ENCODE assay signal across 8 cellular contexts in the genomic region with DNA sequence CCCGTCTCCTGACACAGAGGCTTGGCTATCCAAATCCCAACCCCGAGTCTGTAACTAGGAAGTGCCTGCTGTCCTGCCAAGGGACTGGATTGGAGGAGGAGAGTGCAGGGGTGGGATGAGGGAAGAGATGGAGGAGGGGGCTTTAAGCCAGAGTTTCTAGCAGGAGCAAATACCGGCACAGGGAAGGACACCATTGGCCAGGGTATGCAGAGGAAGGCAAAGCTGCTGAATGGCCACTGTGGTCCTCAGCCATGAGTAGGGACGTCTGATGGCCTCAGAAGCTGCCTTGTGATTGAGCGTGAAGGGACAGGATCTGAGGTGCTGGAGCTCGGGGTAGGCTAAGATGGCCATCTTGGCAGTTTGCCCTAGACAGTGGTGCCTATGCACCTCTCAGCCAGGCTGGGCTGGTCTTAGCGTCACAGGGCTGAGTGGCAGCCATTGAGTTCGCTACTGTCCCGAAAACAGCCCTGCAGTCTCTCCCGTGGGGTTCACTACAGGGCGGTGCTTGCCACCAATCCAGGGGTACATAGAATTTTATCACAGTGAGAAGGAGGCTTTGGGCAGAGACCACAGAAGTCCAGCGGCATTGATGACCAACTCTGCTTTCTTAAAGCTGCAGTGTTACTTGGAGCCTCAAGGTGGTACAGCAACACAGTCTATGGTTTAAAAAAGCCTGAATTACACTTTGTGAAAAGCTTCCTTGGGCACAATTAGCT.
DNase-seq lines count a peak whose midpoint lies in the region; ATAC-seq and TF ChIP-seq lines count a peak whose summit lies in the region.

No MANE protein-coding gene starts in this region.

- intact Hi-C loops in activated T-helper 1 cell treated with anti-CD3 and anti-CD28 coated beads, Interleukin-12 subunit alpha, Interleukin-12 subunit beta, Interleukin-2, Interleukin-4 antibody, amounts not matched to agents 30 ng/mL and 10 ng/mL and 1 ng/mL, durations not matched to agents 14 hours and 24 hours and 36 hours (cut with micrococcal nuclease) = loop anchor here (1.0 to 5.0 kb wide), 8 partner anchors 21 to 261 kb away; no protein-coding TSS in a partner anchor

- H3K36me3 ChIP-seq in right atrium auricular region = no peaks in the 10 kb centered on the region

- no peaks in the 10 kb centered on the region for H3K27me3 Mint-ChIP-seq in activated T-helper 1 cell treated with anti-CD3 and anti-CD28 coated beads, Interleukin-12 subunit alpha, Interleukin-12 subunit beta, Interleukin-2, Interleukin-4 antibody, amounts not matched to agents 30 ng/mL and 10 ng/mL and 1 ng/mL, durations not matched to agents 14 hours and 24 hours and 36 hours (ENCODE audit: insufficient read depth)

- ATAC-seq in GM19438 (IDR thresholded peaks at IDR 0.05; ENCODE audit: low read depth, unreplicated experiment) = peak; percentile 76

- H3K4me3 Mint-ChIP-seq in activated T-helper 1 cell treated with anti-CD3 and anti-CD28 coated beads, Interleukin-12 subunit alpha, Interleukin-12 subunit beta, Interleukin-2, Interleukin-4 antibody, amounts not matched to agents 30 ng/mL and 10 ng/mL and 1 ng/mL, durations not matched to agents 14 hours and 24 hours and 36 hours = no peak overlapping the region

- peaks cover 2% of the 10 kb centered on the region for H3K36me3 Mint-ChIP-seq in activated T-helper 1 cell treated with anti-CD3 and anti-CD28 coated beads, Interleukin-12 subunit alpha, Interleukin-12 subunit beta, Interleukin-2, Interleukin-4 antibody, amounts not matched to agents 30 ng/mL and 10 ng/mL and 1 ng/mL, durations not matched to agents 14 hours and 24 hours and 36 hours (ENCODE audit: low read depth)

- TF ChIP-seq CTCF in LNCAP (IDR thresholded peaks at IDR 0.05) (peak; percentile 64), right atrium auricular region (IDR thresholded peaks at IDR 0.05) (no peak)

- DNase-seq in Daoy (ENCODE audit: low read depth) (peak; percentile 17), kidney tubule cell (ENCODE audit: low spot score) (peak; percentile 67), inferior parietal cortex (ENCODE audit: extremely low spot score) (no peak), right atrium auricular region (ENCODE audit: low spot score) (no peak)
- no peak for DNase-seq in activated T-helper 1 cell treated with anti-CD3 and anti-CD28 coated beads, Interleukin-12 subunit alpha, Interleukin-12 subunit beta, Interleukin-2, Interleukin-4 antibody, amounts not matched to agents 30 ng/mL and 10 ng/mL and 1 ng/mL, durations not matched to agents 14 hours and 24 hours and 36 hours (ENCODE audit: low spot score)
- no peak for DNase-seq in stimulated activated CD4-positive, alpha-beta T cell treated with anti-CD3 and anti-CD28 coated beads, Interleukin-4, amount 100 ng/mL, for 4 hours

- no peaks in the 10 kb centered on the region for H3K27me3 ChIP-seq in right atrium auricular region

- H3K27ac ChIP-seq in right atrium auricular region = no peak overlapping the region

- no peaks in the 10 kb centered on the region for H3K4me1 ChIP-seq in right atrium auricular region

- peak overlapping the region; percentile 6 for H3K27ac Mint-ChIP-seq in activated T-helper 1 cell treated with anti-CD3 and anti-CD28 coated beads, Interleukin-12 subunit alpha, Interleukin-12 subunit beta, Interleukin-2, Interleukin-4 antibody, amounts not matched to agents 30 ng/mL and 10 ng/mL and 1 ng/mL, durations not matched to agents 14 hours and 24 hours and 36 hours

- no peaks in the 10 kb centered on the region for H3K9me3 ChIP-seq in right atrium auricular region

- no peak overlapping the region for H3K4me3 ChIP-seq in right atrium auricular region

- H3K4me1 Mint-ChIP-seq in activated T-helper 1 cell treated with anti-CD3 and anti-CD28 coated beads, Interleukin-12 subunit alpha, Interleukin-12 subunit beta, Interleukin-2, Interleukin-4 antibody, amounts not matched to agents 30 ng/mL and 10 ng/mL and 1 ng/mL, durations not matched to agents 14 hours and 24 hours and 36 hours (ENCODE audit: low read depth) = peaks cover 51% of the 10 kb centered on the region

- H3K9me3 Mint-ChIP-seq in activated T-helper 1 cell treated with anti-CD3 and anti-CD28 coated beads, Interleukin-12 subunit alpha, Interleukin-12 subunit beta, Interleukin-2, Interleukin-4 antibody, amounts not matched to agents 30 ng/mL and 10 ng/mL and 1 ng/mL, durations not matched to agents 14 hours and 24 hours and 36 hours = no peaks in the 10 kb centered on the region

Comparison
In these comparisons a context has a peak if more than half of its experiments do, and no peak if none do; other contexts are left out.
1. DNase-seq: peak in Daoy (single experiment) and kidney tubule cell (single experiment); none in activated T-helper 1 cell treated with anti-CD3 and anti-CD28 coated beads, Interleukin-12 subunit alpha, Interleukin-12 subunit beta, Interleukin-2, Interleukin-4 antibody, amounts not matched to agents 30 ng/mL and 10 ng/mL and 1 ng/mL, durations not matched to agents 14 hours and 24 hours and 36 hours (single experiment), inferior parietal cortex (single experiment), stimulated activated CD4-positive, alpha-beta T cell treated with anti-CD3 and anti-CD28 coated beads, Interleukin-4, amount 100 ng/mL, for 4 hours (0 of 2) and right atrium auricular region (single experiment).